ENCODE assay signal across 8 cellular contexts in the genomic region with DNA sequence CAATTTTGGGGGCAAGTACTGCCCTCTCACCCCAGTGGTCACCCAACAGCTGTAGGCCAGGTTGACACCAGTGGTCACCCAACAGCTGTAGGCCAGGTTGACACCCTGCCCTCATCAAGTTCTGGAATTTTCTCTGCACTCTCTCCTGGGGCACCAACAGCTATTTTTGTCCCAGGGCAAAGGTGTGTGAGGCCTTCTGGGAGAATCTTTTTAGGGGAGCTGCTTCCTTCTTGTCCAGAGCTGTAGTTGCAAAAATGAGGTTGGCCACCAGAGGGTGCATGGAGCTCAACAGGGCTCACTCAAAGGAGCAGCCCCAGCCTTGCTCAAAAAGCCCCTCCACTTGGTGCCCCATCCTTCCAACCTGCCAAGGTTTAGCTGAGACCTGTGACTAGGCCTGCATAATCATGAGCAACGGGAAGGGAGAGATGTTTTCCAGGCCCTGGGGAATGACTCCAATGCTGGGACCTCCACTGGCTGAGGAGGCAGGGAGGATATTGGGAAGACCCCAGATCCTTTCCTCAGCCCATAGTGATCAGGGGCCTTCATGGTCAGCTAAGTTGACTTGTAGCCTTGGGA. TPM values are rescaled to one million over a fixed set of nuclear protein-coding genes. Genes with fewer than 3 reads are reported as not detected.
A peak's percentile ranks its signal among the peaks of the same experiment; 100 is the strongest.
DNase-seq lines count a peak whose midpoint lies in the region; ATAC-seq and TF ChIP-seq lines count a peak whose summit lies in the region.

No MANE protein-coding gene starts in this region.

- peak; percentile 81 for TF ChIP-seq CTCF in psoas muscle (IDR thresholded peaks at IDR 0.05)

- no peaks in the 10 kb centered on the region for H3K4me1 ChIP-seq in psoas muscle

- intact Hi-C loops in psoas muscle (cut with DNase I), result loop anchor here in 1 of 2 donors (1.0 kb wide), 1 partner anchor 263 kb away; no protein-coding TSS in a partner anchor

- H3K27ac ChIP-seq in psoas muscle, result no peak overlapping the region

- H3K4me3 ChIP-seq in psoas muscle, result no peak overlapping the region

- WGBS in psoas muscle, 3 donors, result 13 to 21% (median 18%) methylated on average over 1 of the region's 1 CpG

- H3K36me3 ChIP-seq in psoas muscle (ENCODE audit: insufficient read depth in 1 of 2, low read depth in 1 of 2), result no peaks in the 10 kb centered on the region

- H3K9me3 ChIP-seq in psoas muscle, result no peaks in the 10 kb centered on the region

- peak; percentile 84 for ATAC-seq in GM18517 (IDR thresholded peaks at IDR 0.05; ENCODE audit: unreplicated experiment)
- peak; percentile 72 for ATAC-seq in HG03520 (IDR thresholded peaks at IDR 0.05; ENCODE audit: unreplicated experiment)
- ATAC-seq in psoas muscle, result peak; percentile 64 to 91 (median 76)

- no peaks in the 10 kb centered on the region for H3K27me3 ChIP-seq in psoas muscle (ENCODE audit: insufficient read depth in 3 of 3, low read length in 2 of 3)

- peak; percentile 59 for DNase-seq in AG08396 (ENCODE audit: low spot score)
- DNase-seq in RKO (ENCODE audit: low spot score), result peak; percentile 58
- DNase-seq in activated T-helper 9 cell treated with anti-CD3 and anti-CD28 coated beads, Interleukin-2, amount 50 U/mL, for 16 hours (ENCODE audit: low read depth), result peak; percentile 45
- DNase-seq in germinal center (ENCODE audit: low spot score), result peak; percentile 66
- DNase-seq in psoas muscle, result peak; percentile 70 to 78
- no peak for DNase-seq in hepatic stellate cell (ENCODE audit: low spot score)

RNA-seq across cellular contexts. Expression of gene P4HA2, which starts 10.6 kb away (rescaled TPM):
- 10 to 100 TPM; 12.5 to 21.6 (median 16.6) TPM for total RNA-seq in psoas muscle
- 10 to 100 TPM; 10.2 to 13.7 (median 13.0) TPM for polyA plus RNA-seq in psoas muscle

RNA-seq across cellular contexts. Expression of gene PDLIM4, which starts 19.2 kb away (rescaled TPM):
- 1 to 10 TPM; 3.2 to 6.6 (median 5.6) TPM for total RNA-seq in psoas muscle
- polyA plus RNA-seq in psoas muscle, result 1 to 10 TPM; 1.8 to 6.4 (median 3.0) TPM

RNA-seq across cellular contexts. Expression of gene SLC22A4, which starts 55.9 kb away (rescaled TPM):
- total RNA-seq in psoas muscle, result 10 to 100 TPM in 1 of 4 donors, 1 to 10 TPM in 3; 1.9 to 14.0 (median 2.7) TPM
- 10 to 100 TPM in 1 of 3 donors, 1 to 10 TPM in 2; 1.1 to 17.5 (median 5.6) TPM for polyA plus RNA-seq in psoas muscle
